Comparison of ENCODE assay signal across 1 cellular context in genomic region chr3:184314700-184315505, GRCh38.
A peak's percentile ranks its signal among the peaks of the same experiment; 100 is the strongest.
TF ChIP-seq lines count a peak whose summit lies in the region.

No MANE protein-coding gene starts in this region.

TF ChIP-seq in GM12878, 131 proteins besides CTCF, POLR2A, EP300 and RAD21:
- TF ChIP-seq SIX5 (IDR thresholded peaks at IDR 0.05; ENCODE audit: low read depth, low read length, severe bottlenecking) (no peak), IKZF2 (IDR thresholded peaks at IDR 0.05) (no peak), BMI1 (IDR thresholded peaks at IDR 0.05; ENCODE audit: borderline replicate concordance) (no peak), RFX5 (IDR thresholded peaks at IDR 0.05; ENCODE audit: low read depth, low read length) (no peak), NKRF (conservative IDR thresholded peaks at IDR 0.05) (peak; percentile 60; the same call in 1 of the 2 replicates), MYC (IDR thresholded peaks at IDR 0.05; ENCODE audit: insufficient read depth, insufficient read length, insufficient replicate concordance, low read length, severe bottlenecking) (peak; percentile 92), RBBP5 (conservative IDR thresholded peaks at IDR 0.05) (no peak), YY1 (IDR thresholded peaks at IDR 0.05; ENCODE audit: low read depth, low read length) (peak; percentile 44; the same call in 1 of the 2 replicates), DPF2 (IDR thresholded peaks at IDR 0.05) (peak; percentile 70; the same call in 1 of the 2 replicates), TCF12 (IDR thresholded peaks at IDR 0.05; ENCODE audit: low read depth, low read length) (0 out of 2 replicates have a peak, but pooled peaks have one; percentile 2), LARP7 (IDR thresholded peaks at IDR 0.05) (peak; percentile 74), NRF1 (conservative IDR thresholded peaks at IDR 0.05; ENCODE audit: low read depth, low read length) (0 out of 2 replicates have a peak, but pooled peaks have one; percentile 10), POLR2AphosphoS2 (IDR thresholded peaks at IDR 0.05; ENCODE audit: low read depth, low read length) (0 out of 2 replicates have a peak, but pooled peaks have one; percentile 13), BCLAF1 (IDR thresholded peaks at IDR 0.05) (0 out of 2 replicates have a peak, but pooled peaks have one; percentile 36), NR2C1 (IDR thresholded peaks at IDR 0.05) (0 out of 2 replicates have a peak, but pooled peaks have one; percentile 26), MXI1 (IDR thresholded peaks at IDR 0.05; ENCODE audit: low read depth, low read length) (peak; percentile 11; the same call in 1 of the 2 replicates), MEF2A (IDR thresholded peaks at IDR 0.05; ENCODE audit: insufficient read depth, low read depth, low read length) (no peak), ZNF24 (IDR thresholded peaks at IDR 0.05) (0 out of 2 replicates have a peak, but pooled peaks have one; percentile 41), RELA (IDR thresholded peaks at IDR 0.05; ENCODE audit: borderline replicate concordance, partially characterized antibody) (no peak), ZBTB4 (CRISPR knock-in tag; IDR thresholded peaks at IDR 0.05) (no peak), IKZF1 (conservative IDR thresholded peaks at IDR 0.05) (peak; percentile 65; the same call in 1 of the 2 replicates), ZSCAN29 (IDR thresholded peaks at IDR 0.05) (0 out of 2 replicates have a peak, but pooled peaks have one; percentile 34), NR2F1 (conservative IDR thresholded peaks at IDR 0.05) (0 out of 2 replicates have a peak, but pooled peaks have one; percentile 59), CREB1 (IDR thresholded peaks at IDR 0.05; ENCODE audit: low read depth) (0 out of 2 replicates have a peak, but pooled peaks have one; percentile 5), FOS (IDR thresholded peaks at IDR 0.05; ENCODE audit: borderline replicate concordance, extremely low read depth, insufficient read length) (no peak), SMAD5 (IDR thresholded peaks at IDR 0.05; ENCODE audit: low read depth) (no peak), GATAD2B (conservative IDR thresholded peaks at IDR 0.05; ENCODE audit: low read depth) (peak; percentile 81), TAF1 (IDR thresholded peaks at IDR 0.05; ENCODE audit: borderline replicate concordance, low read depth, low read length) (peak; percentile 14; the same call in 1 of the 2 replicates), EGR1 (IDR thresholded peaks at IDR 0.05; ENCODE audit: borderline replicate concordance in 1 of 2, low read depth in 2 of 2, low read length in 2 of 2) (no peak), POLR2AphosphoS5 (IDR thresholded peaks at IDR 0.05; ENCODE audit: low read length) (peak; percentile 2; the same call in 1 of the 2 replicates), SPI1 (IDR thresholded peaks at IDR 0.05; ENCODE audit: borderline replicate concordance, insufficient read depth, low read depth, low read length) (no peak)
- TF ChIP-seq, protein P1, sequence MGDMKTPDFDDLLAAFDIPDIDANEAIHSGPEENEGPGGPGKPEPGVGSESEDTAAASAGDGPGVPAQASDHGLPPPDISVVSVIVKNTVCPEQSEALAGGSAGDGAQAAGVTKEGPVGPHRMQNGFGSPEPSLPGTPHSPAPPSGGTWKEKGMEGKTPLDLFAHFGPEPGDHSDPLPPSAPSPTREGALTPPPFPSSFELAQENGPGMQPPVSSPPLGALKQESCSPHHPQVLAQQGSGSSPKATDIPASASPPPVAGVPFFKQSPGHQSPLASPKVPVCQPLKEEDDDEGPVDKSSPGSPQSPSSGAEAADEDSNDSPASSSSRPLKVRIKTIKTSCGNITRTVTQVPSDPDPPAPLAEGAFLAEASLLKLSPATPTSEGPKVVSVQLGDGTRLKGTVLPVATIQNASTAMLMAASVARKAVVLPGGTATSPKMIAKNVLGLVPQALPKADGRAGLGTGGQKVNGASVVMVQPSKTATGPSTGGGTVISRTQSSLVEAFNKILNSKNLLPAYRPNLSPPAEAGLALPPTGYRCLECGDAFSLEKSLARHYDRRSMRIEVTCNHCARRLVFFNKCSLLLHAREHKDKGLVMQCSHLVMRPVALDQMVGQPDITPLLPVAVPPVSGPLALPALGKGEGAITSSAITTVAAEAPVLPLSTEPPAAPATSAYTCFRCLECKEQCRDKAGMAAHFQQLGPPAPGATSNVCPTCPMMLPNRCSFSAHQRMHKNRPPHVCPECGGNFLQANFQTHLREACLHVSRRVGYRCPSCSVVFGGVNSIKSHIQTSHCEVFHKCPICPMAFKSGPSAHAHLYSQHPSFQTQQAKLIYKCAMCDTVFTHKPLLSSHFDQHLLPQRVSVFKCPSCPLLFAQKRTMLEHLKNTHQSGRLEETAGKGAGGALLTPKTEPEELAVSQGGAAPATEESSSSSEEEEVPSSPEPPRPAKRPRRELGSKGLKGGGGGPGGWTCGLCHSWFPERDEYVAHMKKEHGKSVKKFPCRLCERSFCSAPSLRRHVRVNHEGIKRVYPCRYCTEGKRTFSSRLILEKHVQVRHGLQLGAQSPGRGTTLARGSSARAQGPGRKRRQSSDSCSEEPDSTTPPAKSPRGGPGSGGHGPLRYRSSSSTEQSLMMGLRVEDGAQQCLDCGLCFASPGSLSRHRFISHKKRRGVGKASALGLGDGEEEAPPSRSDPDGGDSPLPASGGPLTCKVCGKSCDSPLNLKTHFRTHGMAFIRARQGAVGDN (IDR thresholded peaks at IDR 0.05), result 0 out of 2 replicates have a peak, but pooled peaks have one; percentile 29
